ENCODE assay signal across 20 cellular contexts in genomic region chr11:14275081-14275480, GRCh38.
DNase-seq lines count a peak whose midpoint lies in the region; ATAC-seq and TF ChIP-seq lines count a peak whose summit lies in the region.
"Had no signal": no experiment of that assay in that cellular context is flagged by ENCODE, and none has a peak within 500 bp of the region (broad histone marks: within the 10 kb centered on the region; RNA-seq: fewer than 3 reads in every experiment).

No MANE protein-coding gene starts in this region.

- DNase-seq in activated naive CD8-positive, alpha-beta T cell treated with anti-CD3 and anti-CD28 coated beads, Interleukin-2, amount 10 ng/mL, durations not matched to agents 7 days and 5 days, result no peak
- DNase-seq in activated naive CD8-positive, alpha-beta T cell treated with anti-CD3 and anti-CD28 coated beads for 36 hours, result no peak
- peak; percentile 46 for DNase-seq in astrocyte of the spinal cord (ENCODE audit: low read depth, low spot score)
- peak; percentile 77 for DNase-seq in islet precursor cell
- DNase-seq in stimulated activated naive B cell treated with anti-CD40 and anti-IgM and Interleukin-4, amounts not matched to agents 10 μg/mL and 1 μg/mL and 100 μg/mL, for 72 hours, result no peak
- DNase-seq in HAP-1 (ENCODE audit: low spot score in 2 of 2), result no peak
- DNase-seq: activated CD4-positive, alpha-beta memory T cell treated with anti-CD3 and anti-CD28 coated beads for 36 hours; activated T-cell treated with anti-CD3 and anti-CD28 coated beads, Interleukin-2, amount 50 U/mL, for 4 hours; DMS153; effector CD8-positive, alpha-beta T cell; Kasumi-1; NCI-H1105; SHP77 treated with DMSO at 0.1 percent for 48 hours; stimulated activated CD4-positive, alpha-beta T cell treated with anti-CD3 and anti-CD28 coated beads, Interleukin-1b, Interleukin-23, amount 100 ng/mL, for 48 hours; T-cell; transverse colon had no signal

- ATAC-seq in activated naive CD8-positive, alpha-beta T cell treated with anti-CD3 and anti-CD28 coated beads, Interleukin-2, amount 10 ng/mL, durations not matched to agents 7 days and 5 days (ENCODE audit: low read depth), result no peak
- ATAC-seq in stimulated activated naive B cell treated with anti-CD40 and anti-IgM and Interleukin-4, amounts not matched to agents 10 μg/mL and 1 μg/mL and 100 μg/mL, for 72 hours (replicated peaks), result no peak
- ATAC-seq in GM21576 (IDR thresholded peaks at IDR 0.05; ENCODE audit: unreplicated experiment), result no peak
- no peak for ATAC-seq in HG03342 (IDR thresholded peaks at IDR 0.05; ENCODE audit: unreplicated experiment)
- ATAC-seq: activated T-cell treated with anti-CD3 and anti-CD28 coated beads, Interleukin-2, amount 50 U/mL, for 4 hours; T-cell had no signal

- no peaks in the 10 kb centered on the region for H3K27me3 Mint-ChIP-seq in activated naive CD8-positive, alpha-beta T cell treated with anti-CD3 and anti-CD28 coated beads, Interleukin-2, amount 10 ng/mL, durations not matched to agents 7 days and 5 days
- no peaks in the 10 kb centered on the region for H3K27me3 Mint-ChIP-seq in activated naive CD8-positive, alpha-beta T cell treated with anti-CD3 and anti-CD28 coated beads for 36 hours
- no peaks in the 10 kb centered on the region for H3K27me3 Mint-ChIP-seq in stimulated activated naive B cell treated with anti-CD40 and anti-IgM and Interleukin-4, amounts not matched to agents 10 μg/mL and 1 μg/mL and 100 μg/mL, for 72 hours
- H3K27me3 Mint-ChIP-seq: activated CD4-positive, alpha-beta memory T cell treated with anti-CD3 and anti-CD28 coated beads for 36 hours; stimulated activated naive CD8-positive, alpha-beta T cell treated with anti-CD3 and anti-CD28 coated beads, Interleukin-15, Interleukin-2, amounts not matched to agents 100 ng/mL and 50 ng/mL, for 24 hours; T-cell had no signal

- no peak overlapping the region for H3K4me3 ChIP-seq in astrocyte of the spinal cord (ENCODE audit: low read depth, low read length)
- no peak overlapping the region for H3K4me3 ChIP-seq in HAP-1
- H3K4me3 ChIP-seq: transverse colon had no signal

- H3K27ac Mint-ChIP-seq in activated naive CD8-positive, alpha-beta T cell treated with anti-CD3 and anti-CD28 coated beads, Interleukin-2, amount 10 ng/mL, durations not matched to agents 7 days and 5 days, result peak overlapping the region; percentile 17
- no peak overlapping the region for H3K27ac Mint-ChIP-seq in activated naive CD8-positive, alpha-beta T cell treated with anti-CD3 and anti-CD28 coated beads for 36 hours
- H3K27ac Mint-ChIP-seq in stimulated activated naive B cell treated with anti-CD40 and anti-IgM and Interleukin-4, amounts not matched to agents 10 μg/mL and 1 μg/mL and 100 μg/mL, for 72 hours, result peak overlapping the region; percentile 42
- H3K27ac Mint-ChIP-seq: activated CD4-positive, alpha-beta memory T cell treated with anti-CD3 and anti-CD28 coated beads for 36 hours; CD14-positive monocyte; stimulated activated naive CD8-positive, alpha-beta T cell treated with anti-CD3 and anti-CD28 coated beads, Interleukin-15, Interleukin-2, amounts not matched to agents 100 ng/mL and 50 ng/mL, for 24 hours; T-cell had no signal

- H3K36me3 Mint-ChIP-seq in activated naive CD8-positive, alpha-beta T cell treated with anti-CD3 and anti-CD28 coated beads, Interleukin-2, amount 10 ng/mL, durations not matched to agents 7 days and 5 days, result peaks cover 46% of the 10 kb centered on the region
- H3K36me3 Mint-ChIP-seq in activated naive CD8-positive, alpha-beta T cell treated with anti-CD3 and anti-CD28 coated beads for 36 hours, result peaks cover 37% of the 10 kb centered on the region
- H3K36me3 Mint-ChIP-seq in stimulated activated naive B cell treated with anti-CD40 and anti-IgM and Interleukin-4, amounts not matched to agents 10 μg/mL and 1 μg/mL and 100 μg/mL, for 72 hours, result peaks cover 29 to 50% of the 10 kb centered on the region in 2 donors

- H3K9me3 Mint-ChIP-seq in activated naive CD8-positive, alpha-beta T cell treated with anti-CD3 and anti-CD28 coated beads, Interleukin-2, amount 10 ng/mL, durations not matched to agents 7 days and 5 days, result peaks cover 1% of the 10 kb centered on the region
- peaks cover 3% of the 10 kb centered on the region for H3K9me3 Mint-ChIP-seq in activated naive CD8-positive, alpha-beta T cell treated with anti-CD3 and anti-CD28 coated beads for 36 hours
- H3K9me3 Mint-ChIP-seq in stimulated activated naive B cell treated with anti-CD40 and anti-IgM and Interleukin-4, amounts not matched to agents 10 μg/mL and 1 μg/mL and 100 μg/mL, for 72 hours, result peaks cover 2 to 8% of the 10 kb centered on the region in 2 donors
- H3K9me3 Mint-ChIP-seq: activated CD4-positive, alpha-beta memory T cell treated with anti-CD3 and anti-CD28 coated beads for 36 hours; activated T-cell treated with anti-CD3 and anti-CD28 coated beads, Interleukin-2, amount 50 U/mL, for 4 hours; stimulated activated naive CD8-positive, alpha-beta T cell treated with anti-CD3 and anti-CD28 coated beads, Interleukin-15, Interleukin-2, amounts not matched to agents 100 ng/mL and 50 ng/mL, for 24 hours; T-cell had no signal

- H3K36me3 ChIP-seq in HAP-1 (replicated peaks), result peaks cover 13% of the 10 kb centered on the region; the same call in 1 of the 2 replicates
- H3K36me3 ChIP-seq: transverse colon had no signal

- H3K27me3 ChIP-seq in HAP-1 (ENCODE audit: low read depth), result no peaks in the 10 kb centered on the region
- H3K27me3 ChIP-seq: transverse colon had no signal

- no peak for TF ChIP-seq CTCF in astrocyte of the spinal cord (IDR thresholded peaks at IDR 0.05; ENCODE audit: low read depth, low read length)

- H3K9me3 ChIP-seq in HAP-1, result no peaks in the 10 kb centered on the region
- H3K9me3 ChIP-seq: transverse colon had no signal

- H3K4me3 Mint-ChIP-seq in activated naive CD8-positive, alpha-beta T cell treated with anti-CD3 and anti-CD28 coated beads, Interleukin-2, amount 10 ng/mL, durations not matched to agents 7 days and 5 days, result no peak overlapping the region
- H3K4me3 Mint-ChIP-seq in activated naive CD8-positive, alpha-beta T cell treated with anti-CD3 and anti-CD28 coated beads for 36 hours, result no peak overlapping the region
- no peak overlapping the region for H3K4me3 Mint-ChIP-seq in stimulated activated naive B cell treated with anti-CD40 and anti-IgM and Interleukin-4, amounts not matched to agents 10 μg/mL and 1 μg/mL and 100 μg/mL, for 72 hours
- H3K4me3 Mint-ChIP-seq: activated CD4-positive, alpha-beta memory T cell treated with anti-CD3 and anti-CD28 coated beads for 36 hours; activated T-cell treated with anti-CD3 and anti-CD28 coated beads, Interleukin-2, amount 50 U/mL, for 4 hours; stimulated activated naive CD8-positive, alpha-beta T cell treated with anti-CD3 and anti-CD28 coated beads, Interleukin-15, Interleukin-2, amounts not matched to agents 100 ng/mL and 50 ng/mL, for 24 hours; T-cell had no signal

- POLR2A ChIA-PET in activated naive CD8-positive, alpha-beta T cell treated with anti-CD3 and anti-CD28 coated beads, Interleukin-2, amount 10 ng/mL, durations not matched to agents 7 days and 5 days (lab: Charles Lee), result no interaction called here

- in situ Hi-C loops in astrocyte of the spinal cord (cut with HindIII; ENCODE audit: low sequenced_read_pairs) (loop anchor here (25.0 kb wide), 1 partner anchor 187 kb away; no protein-coding TSS in a partner anchor), HAP-1 (cut with MboI; ENCODE audit: low sequenced_read_pairs) (no loop called here)

- H3K4me1 Mint-ChIP-seq in activated naive CD8-positive, alpha-beta T cell treated with anti-CD3 and anti-CD28 coated beads, Interleukin-2, amount 10 ng/mL, durations not matched to agents 7 days and 5 days, result peaks cover 34% of the 10 kb centered on the region
- peaks cover 21% of the 10 kb centered on the region for H3K4me1 Mint-ChIP-seq in activated naive CD8-positive, alpha-beta T cell treated with anti-CD3 and anti-CD28 coated beads for 36 hours
- peaks cover 32 to 44% of the 10 kb centered on the region in 2 donors for H3K4me1 Mint-ChIP-seq in stimulated activated naive B cell treated with anti-CD40 and anti-IgM and Interleukin-4, amounts not matched to agents 10 μg/mL and 1 μg/mL and 100 μg/mL, for 72 hours

- H3K4me1 ChIP-seq in HAP-1, result no peaks in the 10 kb centered on the region
- H3K4me1 ChIP-seq: transverse colon had no signal

Comparison
In these comparisons a context has a peak if more than half of its experiments do, and no peak if none do; other contexts are left out.
1. DNase-seq: peak in astrocyte of the spinal cord (single experiment) and islet precursor cell (single experiment); none in activated naive CD8-positive, alpha-beta T cell treated with anti-CD3 and anti-CD28 coated beads, Interleukin-2, amount 10 ng/mL, durations not matched to agents 7 days and 5 days (single experiment), activated naive CD8-positive, alpha-beta T cell treated with anti-CD3 and anti-CD28 coated beads for 36 hours (single experiment), stimulated activated naive B cell treated with anti-CD40 and anti-IgM and Interleukin-4, amounts not matched to agents 10 μg/mL and 1 μg/mL and 100 μg/mL, for 72 hours (single experiment) and HAP-1 (0 of 2).